ENCODE assay signal across 8 cellular contexts in genomic region chr5:90940227-90940995, GRCh38.
DNase-seq lines count a peak whose midpoint lies in the region; ATAC-seq and TF ChIP-seq lines count a peak whose summit lies in the region.

No MANE protein-coding gene starts in this region.

- ATAC-seq in GM18870 (IDR thresholded peaks at IDR 0.05; ENCODE audit: unreplicated experiment) (peak; percentile 100), HG02973 (IDR thresholded peaks at IDR 0.05; ENCODE audit: unreplicated experiment) (peak; percentile 99)

- no peaks in the 10 kb centered on the region for H3K27me3 ChIP-seq in adipocyte (replicated peaks; ENCODE audit: control insufficient read depth, insufficient read depth, low read length)
- no peaks in the 10 kb centered on the region for H3K27me3 ChIP-seq in tibial nerve

- TF ChIP-seq POLR2A in tibial nerve (IDR thresholded peaks at IDR 0.05) = peak in 1 of 2 donors; percentile 20

- H3K36me3 ChIP-seq in adipocyte (ENCODE audit: control insufficient read depth, insufficient read depth, low read length, severe bottlenecking) = no peaks in the 10 kb centered on the region
- H3K36me3 ChIP-seq in tibial nerve = no peaks in the 10 kb centered on the region

- peak overlapping the region in 3 of 4 donors; percentile 4 to 75 (median 69) for H3K27ac ChIP-seq in tibial nerve

- DNase-seq in AG08396 (ENCODE audit: low spot score) (peak; percentile 20), NCI-H2171 (lab: John Stamatoyannopoulos, UW) (peak; percentile 3), adipocyte (ENCODE audit: low read depth) (peak; percentile 51), lung microvascular endothelial cell (ENCODE audit: low read depth in 2 of 2) (peak; percentile 18 to 21), tibial nerve (ENCODE audit: low spot score in 2 of 2) (no peak), amniotic stem cell (lab: John Stamatoyannopoulos, UW) (no peak)

- H3K4me3 ChIP-seq in adipocyte (ENCODE audit: low read length) (no peak overlapping the region), tibial nerve (no peak overlapping the region)

- no peak overlapping the region for H3K9ac ChIP-seq in adipocyte (ENCODE audit: low read length)

- H3K9me3 ChIP-seq in adipocyte (ENCODE audit: control insufficient read depth, low read length) = no peaks in the 10 kb centered on the region
- no peaks in the 10 kb centered on the region for H3K9me3 ChIP-seq in tibial nerve

- TF ChIP-seq EP300 in tibial nerve (IDR thresholded peaks at IDR 0.05) = peak in 1 of 2 donors; percentile 66

- 0% methylated on average over 1 of the region's 1 CpG for WGBS in tibial nerve, 2 donors

- no peak for TF ChIP-seq CTCF in tibial nerve (IDR thresholded peaks at IDR 0.05)

- H3K4me1 ChIP-seq in adipocyte (ENCODE audit: control insufficient read depth, insufficient read depth, low read length) (no peaks in the 10 kb centered on the region), tibial nerve (peaks cover 0 to 30% (median 4%) of the 10 kb centered on the region in 4 donors)

Comparison
In these comparisons a context has a peak if more than half of its experiments do, and no peak if none do; other contexts are left out.
1. DNase-seq: peak in AG08396 (single experiment), NCI-H2171 (single experiment), adipocyte (single experiment) and lung microvascular endothelial cell (2 of 2); none in tibial nerve (0 of 2) and amniotic stem cell (single experiment).